In genomic region chr12:105279460-105280056, GRCh38 we compare ENCODE assay signal across 8 cellular contexts. TPM values are rescaled to one million over a fixed set of nuclear protein-coding genes. Genes with fewer than 3 reads are reported as not detected.
DNase-seq lines count a peak whose midpoint lies in the region; ATAC-seq and TF ChIP-seq lines count a peak whose summit lies in the region.

No MANE protein-coding gene starts in this region.

- no peaks in the 10 kb centered on the region for H3K4me1 ChIP-seq in right atrium auricular region

- no peak overlapping the region for H3K4me3 ChIP-seq in right atrium auricular region

- no peak for ATAC-seq in GM21825 (IDR thresholded peaks at IDR 0.05; ENCODE audit: unreplicated experiment)

- peak; percentile 37 to 72 for TF ChIP-seq CTCF in right atrium auricular region (IDR thresholded peaks at IDR 0.05)

- no peak overlapping the region for H3K27ac ChIP-seq in right atrium auricular region

- H3K36me3 ChIP-seq in right atrium auricular region: no peaks in the 10 kb centered on the region

- H3K27me3 ChIP-seq in right atrium auricular region: no peaks in the 10 kb centered on the region

- DNase-seq in NOMO-1 treated with DMSO at 0.1 percent for 48 hours (lab: John Stamatoyannopoulos, UW; ENCODE audit: unreplicated experiment) (peak; percentile 30), NOMO-1 (lab: John Stamatoyannopoulos, UW; ENCODE audit: unreplicated experiment in 2 of 2) (no peak), NCI-H82 (lab: John Stamatoyannopoulos, UW) (peak; percentile 48), right atrium auricular region (ENCODE audit: low spot score) (no peak)
- peak; percentile 2 for DNase-seq in activated effector memory CD4-positive, alpha-beta T cell treated with Interleukin-2 at 50 U/mL for 16 hours
- peak; percentile 49 for DNase-seq in stimulated activated CD4-positive, alpha-beta T cell treated with anti-CD3 and anti-CD28 coated beads, Interleukin-15, amount 100 ng/mL, for 24 hours
- DNase-seq in effector CD4-positive, alpha-beta T cell: no peak

- H3K9me3 ChIP-seq in right atrium auricular region: no peaks in the 10 kb centered on the region

RNA-seq across cellular contexts. Expression of gene APPL2, which starts 43.6 kb away (rescaled TPM):
- 10 to 100 TPM; 13.1 to 30.3 TPM for total RNA-seq in right atrium auricular region

RNA-seq across cellular contexts. Expression of gene C12orf75, which starts 50.9 kb away (rescaled TPM):
- 1 to 10 TPM; 2.1 to 2.7 TPM for total RNA-seq in right atrium auricular region

Comparison
In these comparisons a context has a peak if more than half of its experiments do, and no peak if none do; other contexts are left out.
1. DNase-seq: peak in NOMO-1 treated with DMSO at 0.1 percent for 48 hours (single experiment), NCI-H82 (single experiment), activated effector memory CD4-positive, alpha-beta T cell treated with Interleukin-2 at 50 U/mL for 16 hours (single experiment) and stimulated activated CD4-positive, alpha-beta T cell treated with anti-CD3 and anti-CD28 coated beads, Interleukin-15, amount 100 ng/mL, for 24 hours (single experiment); none in NOMO-1 (0 of 2), right atrium auricular region (single experiment) and effector CD4-positive, alpha-beta T cell (single experiment).